In genomic region chr21:31554511-31555022, GRCh38 we compare ENCODE assay signal across 9 cellular contexts.
DNase-seq lines count a peak whose midpoint lies in the region; ATAC-seq and TF ChIP-seq lines count a peak whose summit lies in the region.
"Had no signal": no experiment of that assay in that cellular context is flagged by ENCODE, and none has a peak within 500 bp of the region (broad histone marks: within the 10 kb centered on the region; RNA-seq: fewer than 3 reads in every experiment).

No MANE protein-coding gene starts in this region.

- no peaks in the 10 kb centered on the region for H3K36me3 Mint-ChIP-seq in stimulated activated naive B cell treated with anti-CD40 and anti-IgM and Interleukin-4, amounts not matched to agents 10 μg/mL and 1 μg/mL and 100 μg/mL, for 72 hours

- H2AFZ ChIP-seq in Karpas-422 (ENCODE audit: low read length) = no peak overlapping the region

- H3K9me3 ChIP-seq in adrenal gland (replicated peaks in 1 of 3) (no peaks in the 10 kb centered on the region), Karpas-422 (ENCODE audit: low read length) (no peaks in the 10 kb centered on the region)

- no peak for TF ChIP-seq POLR2A in adrenal gland (IDR thresholded peaks at IDR 0.05)

- no peaks in the 10 kb centered on the region for H3K9me3 Mint-ChIP-seq in stimulated activated naive B cell treated with anti-CD40 and anti-IgM and Interleukin-4, amounts not matched to agents 10 μg/mL and 1 μg/mL and 100 μg/mL, for 72 hours

- H3K27ac Mint-ChIP-seq in stimulated activated naive B cell treated with anti-CD40 and anti-IgM and Interleukin-4, amounts not matched to agents 10 μg/mL and 1 μg/mL and 100 μg/mL, for 72 hours = no peak overlapping the region

- TF ChIP-seq CTCF in adrenal gland (IDR thresholded peaks at IDR 0.05) = no peak

- 62 to 77% (median 71%) methylated on average over 7 of the region's 7 CpGs for WGBS in adrenal gland, 4 donors

- DNase-seq in activated CD4-positive, CD25-positive, alpha-beta regulatory T cell treated with anti-CD3 and anti-CD28 coated beads, Interleukin-2, amount 50 U/mL, for 72 hours = peak; percentile 34
- peak; percentile 19 for DNase-seq in fibroblast of peridontal ligament (ENCODE audit: extremely low read depth)
- DNase-seq in stimulated activated naive B cell treated with anti-CD40 and anti-IgM and Interleukin-4, amounts not matched to agents 10 μg/mL and 1 μg/mL and 100 μg/mL, for 72 hours = no peak
- DNase-seq in adrenal gland = no peak
- DNase-seq in Karpas-422 = no peak
- no peak for DNase-seq in AG08395 (ENCODE audit: low spot score)

- no peak overlapping the region for H3K4me2 ChIP-seq in Karpas-422 (ENCODE audit: low read depth, low read length, poor library complexity, severe bottlenecking)

- H3K4me1 ChIP-seq in adrenal gland (replicated peaks in 1 of 2) (peaks cover 0 to 7% of the 10 kb centered on the region in 2 donors), Karpas-422 (ENCODE audit: low read length) (peaks cover 9% of the 10 kb centered on the region)

- no peaks in the 10 kb centered on the region for H3K9me2 ChIP-seq in Karpas-422 (replicated peaks; ENCODE audit: insufficient read depth, low read length)

- peaks cover 4% of the 10 kb centered on the region; the same call in 1 of the 2 replicates for H4K20me1 ChIP-seq in Karpas-422 (ENCODE audit: insufficient read depth, low read depth, low read length)

- intact Hi-C loops in adrenal gland (cut with DNase I) = no loop called here

- H3K36me3 ChIP-seq in adrenal gland (replicated peaks in 1 of 2) = no peaks in the 10 kb centered on the region
- no peaks in the 10 kb centered on the region for H3K36me3 ChIP-seq in Karpas-422 (ENCODE audit: insufficient read depth, low read length)

- H3K27me3 ChIP-seq in adrenal gland (peaks cover 23% of the 10 kb centered on the region), Karpas-422 (ENCODE audit: low read length) (no peaks in the 10 kb centered on the region)

- H3K27ac ChIP-seq in adrenal gland = no peak overlapping the region
- no peak overlapping the region for H3K27ac ChIP-seq in Karpas-422 (ENCODE audit: low read length)
- H3K27ac ChIP-seq: HL-60 had no signal

- no peak overlapping the region for H3K4me3 ChIP-seq in adrenal gland
- H3K4me3 ChIP-seq in Karpas-422 (ENCODE audit: low read length) = no peak overlapping the region

- H3K9ac ChIP-seq in Karpas-422 (ENCODE audit: low read length) = no peak overlapping the region

- ATAC-seq in GM18519 (IDR thresholded peaks at IDR 0.05; ENCODE audit: low FRiP score, unreplicated experiment) (peak; percentile 44), HG02884 (IDR thresholded peaks at IDR 0.05; ENCODE audit: unreplicated experiment) (peak; percentile 78)
- peak; percentile 20 to 35 for ATAC-seq in stimulated activated naive B cell treated with anti-CD40 and anti-IgM and Interleukin-4, amounts not matched to agents 10 μg/mL and 1 μg/mL and 100 μg/mL, for 72 hours (replicated peaks)

- peaks cover 21 to 36% of the 10 kb centered on the region in 2 donors for H3K27me3 Mint-ChIP-seq in stimulated activated naive B cell treated with anti-CD40 and anti-IgM and Interleukin-4, amounts not matched to agents 10 μg/mL and 1 μg/mL and 100 μg/mL, for 72 hours

- no peak overlapping the region for H3K4me3 Mint-ChIP-seq in stimulated activated naive B cell treated with anti-CD40 and anti-IgM and Interleukin-4, amounts not matched to agents 10 μg/mL and 1 μg/mL and 100 μg/mL, for 72 hours

- H3K79me2 ChIP-seq in Karpas-422 (ENCODE audit: low read length) = no peaks in the 10 kb centered on the region

- peaks cover 10 to 29% of the 10 kb centered on the region in 2 donors for H3K4me1 Mint-ChIP-seq in stimulated activated naive B cell treated with anti-CD40 and anti-IgM and Interleukin-4, amounts not matched to agents 10 μg/mL and 1 μg/mL and 100 μg/mL, for 72 hours

Comparison
In these comparisons a context has a peak if more than half of its experiments do, and no peak if none do; other contexts are left out.
1. ATAC-seq: peak in every context shown above with its lines; median percentile 78 in HG02884; 44 in GM18519; 28 in stimulated activated naive B cell treated with anti-CD40 and anti-IgM and Interleukin-4, amounts not matched to agents 10 μg/mL and 1 μg/mL and 100 μg/mL, for 72 hours.
2. DNase-seq: peak in activated CD4-positive, CD25-positive, alpha-beta regulatory T cell treated with anti-CD3 and anti-CD28 coated beads, Interleukin-2, amount 50 U/mL, for 72 hours (single experiment) and fibroblast of peridontal ligament (single experiment); none in stimulated activated naive B cell treated with anti-CD40 and anti-IgM and Interleukin-4, amounts not matched to agents 10 μg/mL and 1 μg/mL and 100 μg/mL, for 72 hours (single experiment), adrenal gland (0 of 7), Karpas-422 (single experiment) and AG08395 (single experiment).